ENCODE assay signal across 19 cellular contexts in genomic region chr15:39645138-39645975, GRCh38.
"Had no signal": no experiment of that assay in that cellular context is flagged by ENCODE, and none has a peak within 500 bp of the region (broad histone marks: within the 10 kb centered on the region; RNA-seq: fewer than 3 reads in every experiment).

No MANE protein-coding gene starts in this region.

- ATAC-seq: activated CD8-positive, alpha-beta T cell treated with anti-CD3 and anti-CD28 coated beads, Interleukin-2, amount 10 ng/mL, durations not matched to agents 7 days and 5 days; activated naive CD4-positive, alpha-beta T cell treated with anti-CD3 and anti-CD28 coated beads, Interleukin-2, amount 50 U/mL, for 72 hours; foreskin keratinocyte; left colon; naive thymus-derived CD8-positive, alpha-beta T cell; stimulated activated naive CD8-positive, alpha-beta T cell treated with anti-CD3 and anti-CD28 coated beads, Interleukin-15, Interleukin-2, amounts not matched to agents 100 U/mL and 50 U/mL, for 24 hours had no signal

- H3K36me3 ChIP-seq: colonic mucosa, transverse colon had no signal

- H3K4me1 ChIP-seq: colonic mucosa had no signal

- H3K4me3 ChIP-seq: colonic mucosa, smooth muscle cell, transverse colon had no signal

- H3K36me3 Mint-ChIP-seq: activated naive CD4-positive, alpha-beta T cell treated with anti-CD3 and anti-CD28 coated beads, Interleukin-2, amount 50 U/mL, for 72 hours; naive thymus-derived CD8-positive, alpha-beta T cell had no signal

- DNase-seq: activated CD4-positive, alpha-beta T cell treated with anti-CD3 and anti-CD28 coated beads, Interleukin-2, amount 10 ng/mL, durations not matched to agents 24 days and 14 days; activated CD4-positive, CD25-positive, alpha-beta regulatory T cell; activated CD8-positive, alpha-beta memory T cell treated with anti-CD3 and anti-CD28 coated beads, Interleukin-2, amount 50 U/mL, for 4 hours; activated CD8-positive, alpha-beta T cell treated with anti-CD3 and anti-CD28 coated beads, Interleukin-2, amount 10 ng/mL, durations not matched to agents 7 days and 5 days; activated gamma-delta T cell; activated T-cell treated with anti-CD3 and anti-CD28 coated beads, Interleukin-2, amount 50 U/mL, for 48 hours; central memory CD4-positive, alpha-beta T cell; colonic mucosa; foreskin keratinocyte; mammary epithelial cell; naive thymus-derived CD8-positive, alpha-beta T cell; stimulated activated CD4-positive, alpha-beta T cell treated with anti-CD3 and anti-CD28 coated beads, Interleukin-4, amount 100 ng/mL, for 4 hours; stimulated activated CD8-positive, alpha-beta memory T cell treated with anti-CD3 and anti-CD28 coated beads, Interleukin-4, amount 100 ng/mL, for 48 hours; stimulated activated naive CD8-positive, alpha-beta T cell treated with anti-CD3 and anti-CD28 coated beads, Interleukin-15, Interleukin-2, amounts not matched to agents 100 U/mL and 50 U/mL, for 24 hours; T-helper 2 cell; transverse colon had no signal

- H3K4me3 Mint-ChIP-seq: activated CD4-positive, alpha-beta T cell treated with anti-CD3 and anti-CD28 coated beads, Interleukin-2, amount 10 ng/mL, durations not matched to agents 24 days and 14 days; activated CD8-positive, alpha-beta T cell treated with anti-CD3 and anti-CD28 coated beads, Interleukin-2, amount 10 ng/mL, durations not matched to agents 7 days and 5 days; naive thymus-derived CD8-positive, alpha-beta T cell had no signal

- H3K9me3 ChIP-seq: colonic mucosa, transverse colon had no signal

- H3K4me2 ChIP-seq: smooth muscle cell had no signal

- H3K27ac Mint-ChIP-seq: activated CD4-positive, alpha-beta T cell treated with anti-CD3 and anti-CD28 coated beads, Interleukin-2, amount 10 ng/mL, durations not matched to agents 24 days and 14 days; activated CD8-positive, alpha-beta T cell treated with anti-CD3 and anti-CD28 coated beads, Interleukin-2, amount 10 ng/mL, durations not matched to agents 7 days and 5 days; activated naive CD4-positive, alpha-beta T cell treated with anti-CD3 and anti-CD28 coated beads, Interleukin-2, amount 50 U/mL, for 72 hours; naive thymus-derived CD8-positive, alpha-beta T cell had no signal

- H3K27me3 ChIP-seq: colonic mucosa, foreskin keratinocyte, transverse colon had no signal

- H3K27ac ChIP-seq: colonic mucosa, foreskin keratinocyte had no signal

- H3K27me3 Mint-ChIP-seq: naive thymus-derived CD8-positive, alpha-beta T cell had no signal

- H3K9me3 Mint-ChIP-seq: activated CD4-positive, alpha-beta T cell treated with anti-CD3 and anti-CD28 coated beads, Interleukin-2, amount 10 ng/mL, durations not matched to agents 24 days and 14 days; activated naive CD4-positive, alpha-beta T cell treated with anti-CD3 and anti-CD28 coated beads, Interleukin-2, amount 50 U/mL, for 72 hours; naive thymus-derived CD8-positive, alpha-beta T cell had no signal
